Comparison of ENCODE assay signal across 9 cellular contexts in the genomic region with DNA sequence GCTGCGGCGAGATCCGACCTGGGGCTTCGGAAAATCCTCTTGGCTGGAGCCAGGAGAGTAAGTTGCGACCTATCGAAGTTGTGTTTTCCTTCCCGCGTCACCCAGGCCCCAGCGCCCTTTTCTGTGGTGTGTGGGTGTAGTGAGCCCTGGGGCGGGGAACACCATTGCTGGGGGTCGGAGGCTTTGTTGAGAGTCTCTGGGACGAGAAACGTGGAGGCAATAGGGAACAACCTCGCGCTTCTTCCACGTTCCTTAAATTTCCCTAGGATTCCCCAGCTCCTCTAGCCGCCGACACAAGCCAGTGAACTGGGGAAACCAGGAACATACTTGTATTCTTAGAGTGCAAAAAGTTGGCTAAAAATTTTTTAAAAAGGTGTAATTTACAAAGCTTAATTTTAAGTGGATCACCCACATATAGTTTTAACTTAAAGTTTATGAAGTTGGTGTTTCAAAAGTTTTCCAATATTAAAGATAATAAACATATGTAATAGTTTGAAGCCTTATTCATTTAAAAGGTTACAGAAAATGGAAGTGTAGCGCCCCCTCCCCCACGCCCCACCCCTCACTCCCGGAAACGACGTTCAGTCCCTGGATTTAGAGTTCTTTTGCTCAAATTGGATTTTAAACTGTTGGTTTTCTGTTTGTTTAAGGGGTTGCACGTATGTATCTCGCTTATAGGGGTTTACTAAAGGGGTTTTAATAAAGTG. TPM values are rescaled to one million over a fixed set of nuclear protein-coding genes. Genes with fewer than 3 reads are reported as not detected.
DNase-seq lines count a peak whose midpoint lies in the region; ATAC-seq lines count a peak whose summit lies in the region.
"Had no signal": no experiment of that assay in that cellular context is flagged by ENCODE, and none has a peak within 500 bp of the region (broad histone marks: within the 10 kb centered on the region; RNA-seq: fewer than 3 reads in every experiment).

No MANE protein-coding gene starts in this region.

- peak overlapping the region; percentile 83 for H3K4me3 ChIP-seq in thymus (ENCODE audit: low read length)

- no peaks in the 10 kb centered on the region for H3K9me3 ChIP-seq in thymus (ENCODE audit: control insufficient read depth)

- H3K27ac ChIP-seq in thymus (ENCODE audit: low read depth), result peak overlapping the region; percentile 71

- peaks cover 11% of the 10 kb centered on the region for H3K4me1 ChIP-seq in thymus (ENCODE audit: control insufficient read depth, insufficient read depth, low read length)

- no peaks in the 10 kb centered on the region for H3K36me3 ChIP-seq in thymus (ENCODE audit: control insufficient read depth, insufficient read depth)

- H3K9me3 Mint-ChIP-seq in activated naive CD8-positive, alpha-beta T cell treated with anti-CD3 and anti-CD28 coated beads, Interleukin-2, amount 50 U/mL, for 24 hours, result no peaks in the 10 kb centered on the region

- H3K27me3 Mint-ChIP-seq in activated naive CD8-positive, alpha-beta T cell treated with anti-CD3 and anti-CD28 coated beads, Interleukin-2, amount 50 U/mL, for 24 hours, result peaks cover 31% of the 10 kb centered on the region

- H3K4me3 Mint-ChIP-seq in activated naive CD8-positive, alpha-beta T cell treated with anti-CD3 and anti-CD28 coated beads, Interleukin-2, amount 50 U/mL, for 24 hours, result peak overlapping the region; percentile 69

- H3K4me1 Mint-ChIP-seq in activated naive CD8-positive, alpha-beta T cell treated with anti-CD3 and anti-CD28 coated beads, Interleukin-2, amount 50 U/mL, for 24 hours, result peaks cover 7% of the 10 kb centered on the region

- H3K27me3 ChIP-seq in thymus (ENCODE audit: control insufficient read depth, insufficient read depth), result peaks cover 8% of the 10 kb centered on the region

- DNase-seq in NCI-H345 treated with DMSO at 0.1 percent for 48 hours (lab: John Stamatoyannopoulos, UW; ENCODE audit: unreplicated experiment) (peak; percentile 15), NCI-H345 (lab: John Stamatoyannopoulos, UW) (no peak), kidney tubule cell (ENCODE audit: low spot score) (peak; percentile 30), NCI-H1436 treated with DMSO at 0.1 percent for 48 hours (lab: John Stamatoyannopoulos, UW) (no peak), activated gamma-delta T cell (lab: John Stamatoyannopoulos, UW) (no peak)
- no peak for DNase-seq in activated naive CD8-positive, alpha-beta T cell treated with anti-CD3 and anti-CD28 coated beads, Interleukin-2, amount 50 U/mL, for 24 hours

- H3K36me3 Mint-ChIP-seq in activated naive CD8-positive, alpha-beta T cell treated with anti-CD3 and anti-CD28 coated beads, Interleukin-2, amount 50 U/mL, for 24 hours (ENCODE audit: low read depth), result no peaks in the 10 kb centered on the region
- H3K36me3 Mint-ChIP-seq: CD4-positive, CD25-positive, alpha-beta regulatory T cell had no signal

- ATAC-seq in HG03139 (IDR thresholded peaks at IDR 0.05; ENCODE audit: unreplicated experiment), result peak; percentile 11
- ATAC-seq in activated naive CD8-positive, alpha-beta T cell treated with anti-CD3 and anti-CD28 coated beads, Interleukin-2, amount 50 U/mL, for 24 hours, result peak; percentile 30

- H3K27ac Mint-ChIP-seq in activated naive CD8-positive, alpha-beta T cell treated with anti-CD3 and anti-CD28 coated beads, Interleukin-2, amount 50 U/mL, for 24 hours, result peak overlapping the region; percentile 18
- H3K27ac Mint-ChIP-seq: CD4-positive, CD25-positive, alpha-beta regulatory T cell had no signal

- 3% methylated on average over 25 of the region's 25 CpGs for WGBS in thymus

RNA-seq across cellular contexts. Expression of gene DSG2, which starts 0.6 kb away (rescaled TPM):
- polyA plus RNA-seq in thymus, result 25.7 TPM
- polyA plus RNA-seq: CD4-positive, CD25-positive, alpha-beta regulatory T cell had no signal

RNA-seq across cellular contexts. Expression of gene DSG3, which starts 51.1 kb away (rescaled TPM):
- polyA plus RNA-seq in thymus, result 42.1 TPM
- polyA plus RNA-seq: CD4-positive, CD25-positive, alpha-beta regulatory T cell had no signal

Comparison
In these comparisons a context has a peak if more than half of its experiments do, and no peak if none do; other contexts are left out.
1. DNase-seq: peak in NCI-H345 treated with DMSO at 0.1 percent for 48 hours (single experiment) and kidney tubule cell (single experiment); none in NCI-H345 (single experiment), activated naive CD8-positive, alpha-beta T cell treated with anti-CD3 and anti-CD28 coated beads, Interleukin-2, amount 50 U/mL, for 24 hours (single experiment), NCI-H1436 treated with DMSO at 0.1 percent for 48 hours (single experiment) and activated gamma-delta T cell (single experiment).